In genomic region chr17:35010093-35010492, GRCh38 we compare ENCODE assay signal across 1 cellular context.
TF ChIP-seq lines count a peak whose summit lies in the region.

No MANE protein-coding gene starts in this region.

TF ChIP-seq in K562, 482 proteins besides CTCF, POLR2A, EP300 and RAD21:
- no peak for TF ChIP-seq ATF7 (IDR thresholded peaks at IDR 0.05)
- TF ChIP-seq E4F1 (CRISPR knock-in tag; IDR thresholded peaks at IDR 0.05; ENCODE audit: borderline replicate concordance): no peak
- TF ChIP-seq POLR2AphosphoS5 (IDR thresholded peaks at IDR 0.05; ENCODE audit: control insufficient read depth, insufficient read depth, low read depth, low read length): peak; percentile 6; the same call in 1 of the 2 replicates
